ENCODE assay signal across 32 cellular contexts in the genomic region with DNA sequence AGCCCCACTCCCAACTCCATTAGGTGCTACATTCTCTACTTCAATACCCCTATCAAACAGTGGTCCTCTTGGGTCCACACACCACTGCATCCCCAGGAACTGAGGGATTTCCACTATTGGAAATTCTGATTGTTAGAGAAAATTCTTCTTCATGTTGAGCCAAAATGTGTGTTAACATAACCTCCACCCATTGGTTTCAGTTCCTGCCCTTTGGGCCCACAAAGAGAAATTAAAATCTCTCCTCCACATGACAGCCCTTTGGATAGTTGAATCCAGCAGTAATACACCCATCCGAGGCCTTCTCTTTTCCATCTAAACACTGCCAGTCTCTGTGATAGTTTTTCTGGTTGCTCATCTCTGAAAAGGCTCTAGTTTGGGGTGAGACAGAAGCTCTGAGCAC. TPM values are rescaled to one million over a fixed set of nuclear protein-coding genes. Genes with fewer than 3 reads are reported as not detected.
DNase-seq lines count a peak whose midpoint lies in the region; ATAC-seq and TF ChIP-seq lines count a peak whose summit lies in the region.
"Had no signal": no experiment of that assay in that cellular context is flagged by ENCODE, and none has a peak within 500 bp of the region (broad histone marks: within the 10 kb centered on the region; RNA-seq: fewer than 3 reads in every experiment).

No MANE protein-coding gene starts in this region.

- no peak overlapping the region for H3K4me3 ChIP-seq in CD8-positive, alpha-beta T cell (ENCODE audit: low read depth, low read length)
- H3K4me3 ChIP-seq in colonic mucosa (no peak overlapping the region), thyroid gland (replicated peaks in 1 of 3) (no peak overlapping the region)
- H3K4me3 ChIP-seq: adrenal gland, BLaER1, lower lobe of right lung, mucosa of descending colon, pancreas, skin epidermis, tibial nerve had no signal

- peaks cover 5% of the 10 kb centered on the region for H3K36me3 Mint-ChIP-seq in CD8-positive, alpha-beta T cell
- no peaks in the 10 kb centered on the region for H3K36me3 Mint-ChIP-seq in osteocyte (ENCODE audit: unreplicated experiment)

- intact Hi-C loops in CD8-positive, alpha-beta T cell (cut with DNase I, micrococcal nuclease), result loop anchor here (5.0 to 10.0 kb wide), 5 partner anchors 87 to 1008 kb away; a partner anchor contains a TSS
- intact Hi-C loops in colonic mucosa (cut with DNase I), result loop anchor here (5.0 kb wide), 1 partner anchor 78 kb away; a partner anchor contains a TSS
- intact Hi-C loops in thyroid gland (cut with DNase I), result loop anchor here (10.0 kb wide), 1 partner anchor 45 kb away; no protein-coding TSS in a partner anchor

- peak overlapping the region; percentile 45 for H3K27ac Mint-ChIP-seq in CD8-positive, alpha-beta T cell
- H3K27ac Mint-ChIP-seq in osteocyte (ENCODE audit: unreplicated experiment), result no peak overlapping the region
- H3K27ac Mint-ChIP-seq: brain; nephron progenitor cell; stimulated activated naive CD8-positive, alpha-beta T cell treated with anti-CD3 and anti-CD28 coated beads, Interleukin-15, amount 100 ng/mL, for 72 hours had no signal

- H3K9ac ChIP-seq in colonic mucosa (ENCODE audit: low read depth in 2 of 2, low read length in 2 of 2), result peak overlapping the region in 1 of 2 donors; percentile 77
- H3K9ac ChIP-seq: BLaER1 had no signal

- peaks cover 15% of the 10 kb centered on the region for H3K4me1 Mint-ChIP-seq in CD8-positive, alpha-beta T cell (ENCODE audit: low read depth)
- peaks cover 15% of the 10 kb centered on the region for H3K4me1 Mint-ChIP-seq in osteocyte (ENCODE audit: unreplicated experiment)

- H3K9me3 Mint-ChIP-seq in CD8-positive, alpha-beta T cell, result no peaks in the 10 kb centered on the region
- no peaks in the 10 kb centered on the region for H3K9me3 Mint-ChIP-seq in osteocyte (ENCODE audit: unreplicated experiment)
- H3K9me3 Mint-ChIP-seq: activated T-cell treated with anti-CD3 and anti-CD28 coated beads, Interleukin-2, amount 50 U/mL, for 4 hours; stimulated activated naive CD8-positive, alpha-beta T cell treated with anti-CD3 and anti-CD28 coated beads, Interleukin-15, amount 100 ng/mL, for 72 hours had no signal

- 64 to 65% methylated on average over 1 of the region's 1 CpG for WGBS in thyroid gland, 2 donors

- peaks cover 11% of the 10 kb centered on the region for H3K4me1 ChIP-seq in CD8-positive, alpha-beta T cell (ENCODE audit: insufficient read depth, low read length)
- H3K4me1 ChIP-seq in colonic mucosa (peaks cover 4% of the 10 kb centered on the region), thyroid gland (peaks cover 36 to 78% of the 10 kb centered on the region in 2 donors)
- H3K4me1 ChIP-seq: pancreas had no signal

- no peak for DNase-seq in CD8-positive, alpha-beta T cell
- DNase-seq in MV-4-11 (lab: John Stamatoyannopoulos, UW) (peak; percentile 54), colonic mucosa (no peak), thyroid gland (no peak), osteocyte (ENCODE audit: extremely low spot score, unreplicated experiment) (no peak)
- no peak for DNase-seq in stimulated activated CD4-positive, alpha-beta T cell treated with anti-CD3 and anti-CD28 coated beads, Interleukin-1b, Interleukin-23, amount 100 ng/mL, for 48 hours
- DNase-seq: ACHN; activated CD4-positive, alpha-beta T cell treated with anti-CD3 and anti-CD28 coated beads, Interleukin-2, amount 50 U/mL, for 1 hour; activated naive CD4-positive, alpha-beta T cell; activated T-cell treated with anti-CD3 and anti-CD28 coated beads, Interleukin-2, amount 50 U/mL, for 4 hours; adrenal gland; Calu3; cerebellar nuclear complex; DND-41; lower lobe of right lung; mucosa of descending colon; NCI-H1105 treated with DMSO at 0.1 percent for 48 hours; NCI-H2029 treated with DMSO at 0.1 percent for 48 hours; NCI-H526; nephron progenitor cell; pancreas; retina; stimulated activated naive CD8-positive, alpha-beta T cell treated with anti-CD3 and anti-CD28 coated beads, Interleukin-15, amount 100 ng/mL, for 72 hours; T-helper 2 cell had no signal

- no peak overlapping the region for H3K4me3 Mint-ChIP-seq in CD8-positive, alpha-beta T cell
- H3K4me3 Mint-ChIP-seq in osteocyte (ENCODE audit: unreplicated experiment), result no peak overlapping the region
- H3K4me3 Mint-ChIP-seq: activated T-cell treated with anti-CD3 and anti-CD28 coated beads, Interleukin-2, amount 50 U/mL, for 4 hours; nephron progenitor cell; stimulated activated naive CD8-positive, alpha-beta T cell treated with anti-CD3 and anti-CD28 coated beads, Interleukin-15, amount 100 ng/mL, for 72 hours had no signal

- H3K27ac ChIP-seq in CD8-positive, alpha-beta T cell (ENCODE audit: low read depth, low read length), result no peak overlapping the region
- H3K27ac ChIP-seq in colonic mucosa (peak overlapping the region; percentile 62), thyroid gland (peak overlapping the region in 2 of 3 donors; percentile 92 to 97)
- H3K27ac ChIP-seq: adrenal gland, BLaER1, tibial nerve had no signal

- POLR2A ChIA-PET in CD8-positive, alpha-beta T cell (lab: Charles Lee), result interaction anchor here (0.6 kb wide), 1 partner anchor 23 kb away, joined by 3 read pairs; no protein-coding TSS in a partner anchor

- no peak for TF ChIP-seq POLR2A in thyroid gland (IDR thresholded peaks at IDR 0.05)

- H3K36me3 ChIP-seq in CD8-positive, alpha-beta T cell (ENCODE audit: insufficient read depth, low read length), result no peaks in the 10 kb centered on the region
- no peaks in the 10 kb centered on the region for H3K36me3 ChIP-seq in colonic mucosa
- H3K36me3 ChIP-seq in thyroid gland, result peaks cover 8 to 13% of the 10 kb centered on the region in 2 donors
- H3K36me3 ChIP-seq: adrenal gland, pancreas, tibial nerve had no signal

- no peak for ATAC-seq in CD8-positive, alpha-beta T cell
- no peak for ATAC-seq in GM21529 (IDR thresholded peaks at IDR 0.05; ENCODE audit: unreplicated experiment)
- no peak for ATAC-seq in GM18873 (IDR thresholded peaks at IDR 0.05; ENCODE audit: low FRiP score, unreplicated experiment)
- ATAC-seq: activated T-cell treated with anti-CD3 and anti-CD28 coated beads, Interleukin-2, amount 50 U/mL, for 4 hours; lower lobe of right lung; mucosa of descending colon; pancreas; SK-N-SH treated with all-trans-retinoic acid at 6 μM for 48 hours; stimulated activated naive CD8-positive, alpha-beta T cell treated with anti-CD3 and anti-CD28 coated beads, Interleukin-15, amount 100 ng/mL, for 72 hours had no signal

- no peaks in the 10 kb centered on the region for H3K9me3 ChIP-seq in CD8-positive, alpha-beta T cell (ENCODE audit: low read length)
- no peaks in the 10 kb centered on the region for H3K9me3 ChIP-seq in colonic mucosa
- H3K9me3 ChIP-seq in thyroid gland, result no peaks in the 10 kb centered on the region
- H3K9me3 ChIP-seq: adrenal gland, BLaER1, lower lobe of right lung, mucosa of descending colon, pancreas, tibial nerve had no signal

- no peaks in the 10 kb centered on the region for H3K27me3 ChIP-seq in CD8-positive, alpha-beta T cell (ENCODE audit: insufficient read depth, low read length)
- peaks cover 4% of the 10 kb centered on the region for H3K27me3 ChIP-seq in colonic mucosa
- H3K27me3 ChIP-seq in thyroid gland, result no peaks in the 10 kb centered on the region
- H3K27me3 ChIP-seq: BLaER1, pancreas had no signal

- CTCF ChIA-PET in CD8-positive, alpha-beta T cell (lab: Charles Lee), result interaction anchor here (1.5 to 2.3 kb wide), 4 partner anchors 14 to 81 kb away, joined by 6 to 16 read pairs (median 8); no protein-coding TSS in a partner anchor

- TF ChIP-seq CTCF in CD8-positive, alpha-beta T cell (IDR thresholded peaks at IDR 0.05), result no peak
- TF ChIP-seq CTCF in colonic mucosa (IDR thresholded peaks at IDR 0.05) (no peak), thyroid gland (IDR thresholded peaks at IDR 0.05) (no peak), osteocyte (IDR thresholded peaks at IDR 0.05) (no peak)

- peaks cover 5% of the 10 kb centered on the region for H3K27me3 Mint-ChIP-seq in CD8-positive, alpha-beta T cell (ENCODE audit: low read depth)
- H3K27me3 Mint-ChIP-seq in osteocyte (ENCODE audit: unreplicated experiment), result peaks cover 24% of the 10 kb centered on the region

RNA-seq across cellular contexts. Expression of a gene that starts 2.1 kb away (rescaled TPM):
- total RNA-seq in CD8-positive, alpha-beta T cell, result under 1 TPM; 0.58 to 0.65 TPM
- 100 to 1,000 TPM; 122 to 155 TPM for total RNA-seq in colonic mucosa
- total RNA-seq in thyroid gland, result 10 to 100 TPM; 23.7 to 54.5 (median 28.8) TPM
- 0.30 TPM in 1 of 2 replicates, not detected in the other for total RNA-seq in osteocyte
- total RNA-seq: activated T-cell treated with anti-CD3 and anti-CD28 coated beads, Interleukin-2, amount 50 U/mL, for 4 hours; Calu3; H4 had no signal

RNA-seq across cellular contexts. Expression of a gene that starts 10.2 kb away (rescaled TPM):
- total RNA-seq in CD8-positive, alpha-beta T cell, result under 1 TPM; 0.31 to 0.41 TPM
- total RNA-seq in colonic mucosa (10 to 100 TPM in 1 of 2 donors, 1 to 10 TPM in 1; 3.1 to 11.1 TPM), thyroid gland (1 to 10 TPM in 3 of 4 donors, under 1 TPM in 1; 0.40 to 3.6 (median 2.7) TPM), osteocyte (0.97 and 1.0 TPM in 2 replicates)

RNA-seq across cellular contexts. Expression of a gene that starts 12.2 kb away (rescaled TPM):
- 1 to 10 TPM in 1 of 2 experiments, under 1 TPM in 1; 0.69 to 1.6 TPM for total RNA-seq in CD8-positive, alpha-beta T cell
- total RNA-seq in colonic mucosa (10 to 100 TPM; 10.4 to 15.7 TPM), thyroid gland (100 to 1,000 TPM; 188 to 294 (median 243) TPM), osteocyte (0.71 and 1.7 TPM in 2 replicates)

RNA-seq across cellular contexts. Expression of a gene that starts 50.3 kb away (rescaled TPM):
- total RNA-seq in CD8-positive, alpha-beta T cell, result 1 to 10 TPM; 4.3 to 4.5 TPM
- 10 to 100 TPM in 1 of 2 donors, 1 to 10 TPM in 1; 7.0 to 12.7 TPM for total RNA-seq in colonic mucosa
- 10 to 100 TPM; 29.1 to 56.1 (median 37.0) TPM for total RNA-seq in thyroid gland
- total RNA-seq in osteocyte, result 14.3 and 15.2 TPM in 2 replicates

Comparison
In these comparisons a context has a peak if more than half of its experiments do, and no peak if none do; other contexts are left out.
1. RNA of a gene that starts 2.1 kb away (total RNA-seq): 122 to 155 TPM in colonic mucosa and 23.7 to 54.5 TPM in thyroid gland; 0.58 to 0.65 TPM in CD8-positive, alpha-beta T cell and 0.30 TPM in osteocyte; every median in the first group is over 10 times any median in the second.
2. RNA of a gene that starts 12.2 kb away (total RNA-seq): 188 to 294 TPM in thyroid gland; 10.4 to 15.7 TPM in colonic mucosa, 0.71 to 1.7 TPM in osteocyte and 0.69 to 1.6 TPM in CD8-positive, alpha-beta T cell; every median in the first group is over 10 times any median in the second.